ENCODE assay signal across 14 cellular contexts in the genomic region with DNA sequence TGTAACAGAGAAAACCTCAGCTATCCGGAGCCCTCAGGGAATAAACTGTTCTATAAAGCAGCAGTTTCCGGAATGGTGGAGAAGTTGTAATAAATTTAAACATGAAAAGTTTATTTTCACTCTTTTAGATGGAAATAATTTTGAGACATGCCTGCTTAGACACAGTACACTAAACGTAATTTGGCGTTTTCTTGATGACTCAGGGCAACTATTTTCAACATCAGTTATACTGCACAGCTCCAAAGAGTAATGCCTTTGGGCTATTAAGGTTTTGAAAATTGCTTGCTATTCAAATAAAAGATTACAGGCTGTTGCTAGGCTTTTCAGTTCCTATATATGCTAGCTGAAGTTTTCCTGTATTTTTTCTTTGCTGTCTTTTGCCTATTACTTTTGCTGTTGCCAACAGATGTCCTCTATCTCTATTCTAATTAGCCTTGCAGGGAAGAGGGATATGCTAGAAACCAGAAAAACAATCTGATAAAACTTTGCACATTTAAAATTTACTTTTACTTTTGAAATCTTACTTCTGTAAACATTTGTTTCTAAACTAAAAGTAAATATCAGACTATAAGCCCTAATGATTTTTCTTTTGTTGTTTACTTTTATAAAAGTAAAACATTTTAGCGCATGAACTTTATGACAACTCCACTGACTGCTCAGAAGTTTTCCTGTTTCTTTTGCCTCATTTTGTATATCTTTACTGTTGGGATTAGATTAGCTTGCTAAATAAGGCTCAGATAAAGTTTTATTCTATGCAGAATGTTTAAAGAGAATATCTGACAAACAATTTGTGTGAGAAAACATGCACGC.
DNase-seq lines count a peak whose midpoint lies in the region; ATAC-seq and TF ChIP-seq lines count a peak whose summit lies in the region.
"Had no signal": no experiment of that assay in that cellular context is flagged by ENCODE, and none has a peak within 500 bp of the region (broad histone marks: within the 10 kb centered on the region; RNA-seq: fewer than 3 reads in every experiment).

No MANE protein-coding gene starts in this region.

- no peak overlapping the region for H2AFZ ChIP-seq in SK-N-SH (ENCODE audit: low read depth)

- H3K4me1 ChIP-seq in SK-N-SH (ENCODE audit: control insufficient read depth in 1 of 2, insufficient read depth in 2 of 2, low read depth in 1 of 2, low read length in 1 of 2) (peaks cover 5 to 8% of the 10 kb centered on the region in 2 experiments; a peak in 2 of 4 replicates), RWPE2 (ENCODE audit: insufficient read depth, poor library complexity, severe bottlenecking) (peaks cover 9% of the 10 kb centered on the region), foreskin keratinocyte (peaks cover 13% of the 10 kb centered on the region)

- TF ChIP-seq RAD21 in SK-N-SH (IDR thresholded peaks at IDR 0.05; ENCODE audit: low read length): no peak

- H3K4me1 Mint-ChIP-seq in type B pancreatic cell (ENCODE audit: unreplicated experiment): peaks cover 6% of the 10 kb centered on the region
- H3K4me1 Mint-ChIP-seq in activated CD4-positive, alpha-beta T cell treated with anti-CD3 and anti-CD28 coated beads, Interleukin-2, amount 10 ng/mL, durations not matched to agents 7 days and 5 days: no peaks in the 10 kb centered on the region
- H3K4me1 Mint-ChIP-seq: stimulated activated naive B cell treated with anti-CD40 and anti-IgM and Interleukin-4, amounts not matched to agents 10 μg/mL and 1 μg/mL and 100 μg/mL, for 72 hours had no signal

- peaks cover 7% of the 10 kb centered on the region for H3K36me3 Mint-ChIP-seq in type B pancreatic cell
- no peaks in the 10 kb centered on the region for H3K36me3 Mint-ChIP-seq in activated CD4-positive, alpha-beta T cell treated with anti-CD3 and anti-CD28 coated beads, Interleukin-2, amount 10 ng/mL, durations not matched to agents 7 days and 5 days (ENCODE audit: low read depth)
- H3K36me3 Mint-ChIP-seq: activated naive CD4-positive, alpha-beta T cell treated with anti-CD3 and anti-CD28 coated beads, Interleukin-2, amount 50 U/mL, for 72 hours had no signal

- CTCF ChIA-PET in SK-N-SH (lab: Yijun Ruan, JAX): interaction anchor here (0.6 kb wide), 1 partner anchor 234 kb away, joined by 3 read pairs; no protein-coding TSS in a partner anchor
- CTCF ChIA-PET in activated CD4-positive, alpha-beta T cell treated with anti-CD3 and anti-CD28 coated beads, Interleukin-2, amount 10 ng/mL, durations not matched to agents 7 days and 5 days (lab: Charles Lee): no interaction called here

- peaks cover 5% of the 10 kb centered on the region for H3F3A ChIP-seq in SK-N-SH (replicated peaks; ENCODE audit: insufficient read depth)

- H3K79me2 ChIP-seq in SK-N-SH (ENCODE audit: insufficient read depth): no peaks in the 10 kb centered on the region

- no peak overlapping the region for H3K4me2 ChIP-seq in SK-N-SH

- no peak for TF ChIP-seq EP300 in SK-N-SH (IDR thresholded peaks at IDR 0.05; ENCODE audit: borderline replicate concordance in 1 of 2, low read depth in 1 of 2, low read length in 1 of 2)

- H3K36me3 ChIP-seq in SK-N-SH (replicated peaks in 1 of 2; ENCODE audit: control insufficient read depth in 1 of 2, insufficient read depth in 2 of 2, low read length in 1 of 2) (peaks cover 36 to 48% of the 10 kb centered on the region in 2 experiments), RWPE2 (ENCODE audit: low read depth) (peaks cover 21% of the 10 kb centered on the region)

- no peaks in the 10 kb centered on the region for H3K9me3 ChIP-seq in SK-N-SH
- H3K9me3 ChIP-seq in RWPE2 (ENCODE audit: severe bottlenecking): peaks cover 2% of the 10 kb centered on the region

- H3K27me3 Mint-ChIP-seq in type B pancreatic cell: no peaks in the 10 kb centered on the region
- no peaks in the 10 kb centered on the region for H3K27me3 Mint-ChIP-seq in activated CD4-positive, alpha-beta T cell treated with anti-CD3 and anti-CD28 coated beads, Interleukin-2, amount 10 ng/mL, durations not matched to agents 7 days and 5 days
- H3K27me3 Mint-ChIP-seq: stimulated activated naive B cell treated with anti-CD40 and anti-IgM and Interleukin-4, amounts not matched to agents 10 μg/mL and 1 μg/mL and 100 μg/mL, for 72 hours had no signal

- no peaks in the 10 kb centered on the region for H3K9me2 ChIP-seq in SK-N-SH

- DNase-seq in SK-N-SH (no peak), RWPE2 (ENCODE audit: low spot score) (no peak), foreskin keratinocyte (peak; percentile 31 to 56), type B pancreatic cell (ENCODE audit: extremely low spot score, unreplicated experiment) (no peak), Right ventricle myocardium inferior (ENCODE audit: missing footprints) (no peak)
- no peak for DNase-seq in activated CD4-positive, alpha-beta T cell treated with anti-CD3 and anti-CD28 coated beads, Interleukin-2, amount 10 ng/mL, durations not matched to agents 7 days and 5 days
- DNase-seq: activated CD8-positive, alpha-beta T cell treated with anti-CD3 and anti-CD28 coated beads, Interleukin-2, amount 10 ng/mL, durations not matched to agents 7 days and 5 days; AML-193; GF-D8; NCI-H187 treated with DMSO at 0.1 percent for 48 hours; stimulated activated naive B cell treated with anti-CD40 and anti-IgM and Interleukin-4, amounts not matched to agents 10 μg/mL and 1 μg/mL and 100 μg/mL, for 72 hours had no signal

- H3K4me3 Mint-ChIP-seq in type B pancreatic cell: no peak overlapping the region
- no peak overlapping the region for H3K4me3 Mint-ChIP-seq in activated CD4-positive, alpha-beta T cell treated with anti-CD3 and anti-CD28 coated beads, Interleukin-2, amount 10 ng/mL, durations not matched to agents 7 days and 5 days
- H3K4me3 Mint-ChIP-seq: activated CD8-positive, alpha-beta T cell treated with anti-CD3 and anti-CD28 coated beads, Interleukin-2, amount 10 ng/mL, durations not matched to agents 7 days and 5 days; stimulated activated naive B cell treated with anti-CD40 and anti-IgM and Interleukin-4, amounts not matched to agents 10 μg/mL and 1 μg/mL and 100 μg/mL, for 72 hours had no signal

- H3K27ac Mint-ChIP-seq in type B pancreatic cell: peak overlapping the region; percentile 43
- no peak overlapping the region for H3K27ac Mint-ChIP-seq in activated CD4-positive, alpha-beta T cell treated with anti-CD3 and anti-CD28 coated beads, Interleukin-2, amount 10 ng/mL, durations not matched to agents 7 days and 5 days
- H3K27ac Mint-ChIP-seq: activated CD8-positive, alpha-beta T cell treated with anti-CD3 and anti-CD28 coated beads, Interleukin-2, amount 10 ng/mL, durations not matched to agents 7 days and 5 days; activated naive CD4-positive, alpha-beta T cell treated with anti-CD3 and anti-CD28 coated beads, Interleukin-2, amount 50 U/mL, for 72 hours; stimulated activated naive B cell treated with anti-CD40 and anti-IgM and Interleukin-4, amounts not matched to agents 10 μg/mL and 1 μg/mL and 100 μg/mL, for 72 hours had no signal

- H3K27me3 ChIP-seq in SK-N-SH (ENCODE audit: insufficient read depth): no peaks in the 10 kb centered on the region
- no peaks in the 10 kb centered on the region for H3K27me3 ChIP-seq in RWPE2 (ENCODE audit: insufficient read depth, poor library complexity, severe bottlenecking)
- H3K27me3 ChIP-seq in foreskin keratinocyte: no peaks in the 10 kb centered on the region

- ATAC-seq in SK-N-SH treated with all-trans-retinoic acid at 6 μM for 48 hours (peak; percentile 85), RWPE2 (ENCODE audit: low read depth) (peak; percentile 83), foreskin keratinocyte (peak; percentile 66), Right ventricle myocardium inferior (no peak), HG02759 (IDR thresholded peaks at IDR 0.05; ENCODE audit: unreplicated experiment) (no peak)
- ATAC-seq: activated CD8-positive, alpha-beta T cell treated with anti-CD3 and anti-CD28 coated beads, Interleukin-2, amount 10 ng/mL, durations not matched to agents 7 days and 5 days; activated naive CD4-positive, alpha-beta T cell treated with anti-CD3 and anti-CD28 coated beads, Interleukin-2, amount 50 U/mL, for 72 hours; stimulated activated naive B cell treated with anti-CD40 and anti-IgM and Interleukin-4, amounts not matched to agents 10 μg/mL and 1 μg/mL and 100 μg/mL, for 72 hours had no signal

- no peaks in the 10 kb centered on the region for H4K20me1 ChIP-seq in SK-N-SH (ENCODE audit: insufficient read depth)

- POLR2A ChIA-PET in SK-N-SH (lab: Yijun Ruan, JAX): no interaction called here
- POLR2A ChIA-PET in activated CD4-positive, alpha-beta T cell treated with anti-CD3 and anti-CD28 coated beads, Interleukin-2, amount 10 ng/mL, durations not matched to agents 7 days and 5 days (lab: Charles Lee): no interaction called here

- intact Hi-C loops in Right ventricle myocardium inferior (cut with DNase I): no loop called here

- no peak overlapping the region for H3K9ac ChIP-seq in SK-N-SH

- H3K4me3 ChIP-seq in SK-N-SH (ENCODE audit: low read depth in 2 of 2, low read length in 1 of 2) (no peak overlapping the region), RWPE2 (ENCODE audit: severe bottlenecking) (no peak overlapping the region)

- WGBS in SK-N-SH (ENCODE audit: low lambda C conversion rate): 59% methylated on average over 6 of the region's 6 CpGs

- TF ChIP-seq CTCF in SK-N-SH (IDR thresholded peaks at IDR 0.05) (no peak), RWPE2 (IDR thresholded peaks at IDR 0.05; ENCODE audit: poor library complexity, severe bottlenecking) (no peak), foreskin keratinocyte (conservative IDR thresholded peaks at IDR 0.05) (no peak), type B pancreatic cell (conservative IDR thresholded peaks at IDR 0.05) (no peak)

- H3K9me3 Mint-ChIP-seq in type B pancreatic cell: no peaks in the 10 kb centered on the region
- no peaks in the 10 kb centered on the region for H3K9me3 Mint-ChIP-seq in activated CD4-positive, alpha-beta T cell treated with anti-CD3 and anti-CD28 coated beads, Interleukin-2, amount 10 ng/mL, durations not matched to agents 7 days and 5 days
- H3K9me3 Mint-ChIP-seq: activated naive CD4-positive, alpha-beta T cell treated with anti-CD3 and anti-CD28 coated beads, Interleukin-2, amount 50 U/mL, for 72 hours; stimulated activated naive B cell treated with anti-CD40 and anti-IgM and Interleukin-4, amounts not matched to agents 10 μg/mL and 1 μg/mL and 100 μg/mL, for 72 hours had no signal

- H3K27ac ChIP-seq in SK-N-SH (ENCODE audit: low read depth in 2 of 2, low read length in 1 of 2): peak overlapping the region in 1 of 2 experiments; percentile 53; a peak in 2 of 4 replicates
- no peak overlapping the region for H3K27ac ChIP-seq in RWPE2 (ENCODE audit: poor library complexity, severe bottlenecking)
- H3K27ac ChIP-seq in foreskin keratinocyte: no peak overlapping the region

TF ChIP-seq in SK-N-SH treated with all-trans-retinoic acid at 6 μM for 48 hours, 23 proteins besides CTCF, POLR2A, EP300 and RAD21 (continues in another document):
- no peak for TF ChIP-seq ESRRG (CRISPR knock-in tag; IDR thresholded peaks at IDR 0.05)

TF ChIP-seq in SK-N-SH, 30 proteins besides CTCF, POLR2A, EP300 and RAD21 (continues in another document):
- TF ChIP-seq MXI1 (IDR thresholded peaks at IDR 0.05; ENCODE audit: low read depth, low read length): no peak

Comparison
In these comparisons a context has a peak if more than half of its experiments do, and no peak if none do; other contexts are left out.
1. ATAC-seq: peak in SK-N-SH treated with all-trans-retinoic acid at 6 μM for 48 hours (single experiment), RWPE2 (single experiment) and foreskin keratinocyte (single experiment); none in Right ventricle myocardium inferior (single experiment) and HG02759 (single experiment).
2. DNase-seq: peak in foreskin keratinocyte (2 of 2); none in SK-N-SH (single experiment), RWPE2 (single experiment), type B pancreatic cell (single experiment), Right ventricle myocardium inferior (single experiment) and activated CD4-positive, alpha-beta T cell treated with anti-CD3 and anti-CD28 coated beads, Interleukin-2, amount 10 ng/mL, durations not matched to agents 7 days and 5 days (single experiment).